ENCODE assay signal across 9 cellular contexts in the genomic region with DNA sequence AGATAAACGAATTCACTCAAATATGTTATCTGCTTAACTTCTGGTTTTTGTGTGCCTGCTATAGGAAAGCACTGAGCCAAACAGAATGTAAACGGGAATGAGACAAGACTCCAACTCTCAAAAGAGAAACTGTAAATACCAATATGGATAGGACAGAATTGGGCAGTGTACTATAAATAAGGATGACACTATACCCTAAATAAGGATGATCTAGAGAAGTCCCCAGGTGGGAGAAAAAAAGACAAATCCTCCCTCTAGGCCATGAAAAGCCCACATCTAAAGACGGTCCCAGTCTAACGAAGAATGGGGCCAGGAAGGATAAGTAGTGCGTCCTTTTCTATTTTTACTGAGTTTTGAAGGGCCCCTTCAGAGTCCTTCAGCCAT. TPM values are rescaled to one million over a fixed set of nuclear protein-coding genes. Genes with fewer than 3 reads are reported as not detected.
DNase-seq lines count a peak whose midpoint lies in the region; ATAC-seq and TF ChIP-seq lines count a peak whose summit lies in the region.
"Had no signal": no experiment of that assay in that cellular context is flagged by ENCODE, and none has a peak within 500 bp of the region (broad histone marks: within the 10 kb centered on the region; RNA-seq: fewer than 3 reads in every experiment).

No MANE protein-coding gene starts in this region.

- TF ChIP-seq CTCF in right atrium auricular region (IDR thresholded peaks at IDR 0.05) (no peak), mesothelial cell of epicardium (IDR thresholded peaks at IDR 0.05; ENCODE audit: unreplicated experiment) (no peak), uterus (IDR thresholded peaks at IDR 0.05) (no peak)

- peak overlapping the region; percentile 100 for H3K27ac Mint-ChIP-seq in activated CD8-positive, alpha-beta T cell treated with anti-CD3 and anti-CD28 coated beads, Interleukin-2, amount 10 ng/mL, durations not matched to agents 7 days and 5 days
- H3K27ac Mint-ChIP-seq in mesothelial cell of epicardium: peak overlapping the region; percentile 91

- H3K9me3 Mint-ChIP-seq in activated CD8-positive, alpha-beta T cell treated with anti-CD3 and anti-CD28 coated beads, Interleukin-2, amount 10 ng/mL, durations not matched to agents 7 days and 5 days (ENCODE audit: insufficient read depth): no peaks in the 10 kb centered on the region
- no peaks in the 10 kb centered on the region for H3K9me3 Mint-ChIP-seq in mesothelial cell of epicardium

- H3K4me3 ChIP-seq in right atrium auricular region: no peak overlapping the region
- H3K4me3 ChIP-seq in uterus: no peak overlapping the region

- peaks cover 0 to 18% of the 10 kb centered on the region in 2 donors for H3K4me1 ChIP-seq in right atrium auricular region
- H3K4me1 ChIP-seq in uterus: no peaks in the 10 kb centered on the region

- H3K4me1 Mint-ChIP-seq in activated CD8-positive, alpha-beta T cell treated with anti-CD3 and anti-CD28 coated beads, Interleukin-2, amount 10 ng/mL, durations not matched to agents 7 days and 5 days (ENCODE audit: low read depth): peaks cover 23% of the 10 kb centered on the region
- peaks cover 13% of the 10 kb centered on the region for H3K4me1 Mint-ChIP-seq in mesothelial cell of epicardium

- DNase-seq in right atrium auricular region (ENCODE audit: low spot score): no peak
- no peak for DNase-seq in left ventricle myocardium superior
- no peak for DNase-seq in activated CD8-positive, alpha-beta T cell treated with anti-CD3 and anti-CD28 coated beads, Interleukin-2, amount 10 ng/mL, durations not matched to agents 7 days and 5 days
- DNase-seq in mesothelial cell of epicardium (ENCODE audit: low spot score in 2 of 2, unreplicated experiment in 2 of 2): no peak
- DNase-seq in uterus: no peak
- DNase-seq in DMS 273 (lab: John Stamatoyannopoulos, UW; ENCODE audit: unreplicated experiment): no peak
- DNase-seq: NCI-H1694 had no signal

- POLR2A ChIA-PET in activated CD8-positive, alpha-beta T cell treated with anti-CD3 and anti-CD28 coated beads, Interleukin-2, amount 10 ng/mL, durations not matched to agents 7 days and 5 days (lab: Charles Lee): interaction anchor here (1.0 to 3.6 kb wide), 2 partner anchors 9 to 73 kb away, joined by 3 to 51 read pairs; a partner anchor contains a TSS

- H3K27me3 ChIP-seq in right atrium auricular region (no peaks in the 10 kb centered on the region), uterus (no peaks in the 10 kb centered on the region)

- intact Hi-C loops in left ventricle myocardium superior (cut with micrococcal nuclease) (no loop called here), uterus (cut with DNase I; ENCODE audit: low total_unique reads) (no loop called here)

- H3K36me3 ChIP-seq in right atrium auricular region (no peaks in the 10 kb centered on the region), uterus (no peaks in the 10 kb centered on the region)

- peaks cover 35% of the 10 kb centered on the region for H3K36me3 Mint-ChIP-seq in activated CD8-positive, alpha-beta T cell treated with anti-CD3 and anti-CD28 coated beads, Interleukin-2, amount 10 ng/mL, durations not matched to agents 7 days and 5 days (ENCODE audit: low read depth)
- peaks cover 12% of the 10 kb centered on the region for H3K36me3 Mint-ChIP-seq in mesothelial cell of epicardium

- TF ChIP-seq POLR2A in uterus (IDR thresholded peaks at IDR 0.05): no peak

- no peak for ATAC-seq in left ventricle myocardium superior
- no peak for ATAC-seq in activated CD8-positive, alpha-beta T cell treated with anti-CD3 and anti-CD28 coated beads, Interleukin-2, amount 10 ng/mL, durations not matched to agents 7 days and 5 days
- no peak for ATAC-seq in HG03135 (IDR thresholded peaks at IDR 0.05; ENCODE audit: unreplicated experiment)
- no peak for ATAC-seq in GM21515 (IDR thresholded peaks at IDR 0.05; ENCODE audit: unreplicated experiment)

- peak overlapping the region; percentile 100 for H3K27ac ChIP-seq in right atrium auricular region
- H3K27ac ChIP-seq in uterus: peak overlapping the region; percentile 99 to 100

- CTCF ChIA-PET in activated CD8-positive, alpha-beta T cell treated with anti-CD3 and anti-CD28 coated beads, Interleukin-2, amount 10 ng/mL, durations not matched to agents 7 days and 5 days (lab: Charles Lee): interaction anchor here (1.3 to 4.0 kb wide), 2 partner anchors 8 to 12 kb away, joined by 14 to 20 read pairs; a partner anchor contains a TSS

- H3K27me3 Mint-ChIP-seq in activated CD8-positive, alpha-beta T cell treated with anti-CD3 and anti-CD28 coated beads, Interleukin-2, amount 10 ng/mL, durations not matched to agents 7 days and 5 days (ENCODE audit: low read depth): no peaks in the 10 kb centered on the region
- H3K27me3 Mint-ChIP-seq in mesothelial cell of epicardium (ENCODE audit: low read depth): no peaks in the 10 kb centered on the region

- H3K9me3 ChIP-seq in right atrium auricular region (no peaks in the 10 kb centered on the region), uterus (no peaks in the 10 kb centered on the region)

- H3K4me3 Mint-ChIP-seq in activated CD8-positive, alpha-beta T cell treated with anti-CD3 and anti-CD28 coated beads, Interleukin-2, amount 10 ng/mL, durations not matched to agents 7 days and 5 days: peak overlapping the region; percentile 98
- H3K4me3 Mint-ChIP-seq in mesothelial cell of epicardium: peak overlapping the region; percentile 34

RNA-seq across cellular contexts. Expression of a gene that starts 1.5 kb away (rescaled TPM):
- total RNA-seq in right atrium auricular region (10 to 100 TPM; 18.0 to 19.4 TPM), left ventricle myocardium superior (9.8 TPM), mesothelial cell of epicardium (10.5 to 11.9 TPM (median 11.6 TPM) in 3 replicates), uterus (100 to 1,000 TPM in 1 of 4 donors, 10 to 100 TPM in 2, 1 to 10 TPM in 1; 7.4 to 285 (median 21.2) TPM)
- total RNA-seq in activated CD8-positive, alpha-beta T cell treated with anti-CD3 and anti-CD28 coated beads, Interleukin-2, amount 10 ng/mL, durations not matched to agents 7 days and 5 days: 10 to 100 TPM; 32.7 to 34.4 TPM

RNA-seq across cellular contexts. Expression of a gene that starts 8.9 kb away (rescaled TPM):
- total RNA-seq in right atrium auricular region (10 to 100 TPM in 1 of 2 donors, 1 to 10 TPM in 1; 3.5 to 10.9 TPM), left ventricle myocardium superior (1.8 TPM), mesothelial cell of epicardium (16.3 to 18.9 TPM (median 16.9 TPM) in 3 replicates), uterus (10 to 100 TPM in 1 of 4 donors, 1 to 10 TPM in 3; 1.3 to 10.6 (median 5.6) TPM)
- total RNA-seq in activated CD8-positive, alpha-beta T cell treated with anti-CD3 and anti-CD28 coated beads, Interleukin-2, amount 10 ng/mL, durations not matched to agents 7 days and 5 days: 1 to 10 TPM; 5.7 to 6.0 TPM

RNA-seq across cellular contexts. Expression of a gene that starts 9.7 kb away (rescaled TPM):
- total RNA-seq in right atrium auricular region (10 to 100 TPM; 18.2 to 37.5 TPM), left ventricle myocardium superior (27.2 TPM), mesothelial cell of epicardium (93.4 to 97.8 TPM (median 97.0 TPM) in 3 replicates), uterus (10 to 100 TPM; 21.5 to 80.8 (median 39.4) TPM)
- 100 to 1,000 TPM; 238 to 245 TPM for total RNA-seq in activated CD8-positive, alpha-beta T cell treated with anti-CD3 and anti-CD28 coated beads, Interleukin-2, amount 10 ng/mL, durations not matched to agents 7 days and 5 days

RNA-seq across cellular contexts. Expression of a gene that starts 21.5 kb away (rescaled TPM):
- 10 to 100 TPM in 1 of 2 donors, 1 to 10 TPM in 1; 8.8 to 16.2 TPM for total RNA-seq in right atrium auricular region
- 7.3 TPM for total RNA-seq in left ventricle myocardium superior
- 1 to 10 TPM; 1.3 TPM for total RNA-seq in activated CD8-positive, alpha-beta T cell treated with anti-CD3 and anti-CD28 coated beads, Interleukin-2, amount 10 ng/mL, durations not matched to agents 7 days and 5 days
- 4.2 to 4.6 TPM (median 4.2 TPM) in 3 replicates for total RNA-seq in mesothelial cell of epicardium
- total RNA-seq in uterus: 1 to 10 TPM in 3 of 4 donors, under 1 TPM in 1; 0.59 to 8.5 (median 3.8) TPM

RNA-seq across cellular contexts. Expression of a gene that starts 32.7 kb away (rescaled TPM):
- total RNA-seq in right atrium auricular region (under 1 TPM; 0.22 to 0.24 TPM), left ventricle myocardium superior (0.32 TPM), mesothelial cell of epicardium (4.2 to 5.7 TPM (median 4.6 TPM) in 3 replicates), uterus (under 1 TPM in 2 of 4 donors, not detected in 2; 0.24 to 0.55 TPM)
- total RNA-seq in activated CD8-positive, alpha-beta T cell treated with anti-CD3 and anti-CD28 coated beads, Interleukin-2, amount 10 ng/mL, durations not matched to agents 7 days and 5 days: 1 to 10 TPM; 1.1 to 1.8 TPM
